In genomic region chr1:180053594-180054567, GRCh38 we compare ENCODE assay signal across 21 cellular contexts.
"Had no signal": no experiment of that assay in that cellular context is flagged by ENCODE, and none has a peak within 500 bp of the region (broad histone marks: within the 10 kb centered on the region; RNA-seq: fewer than 3 reads in every experiment).

No MANE protein-coding gene starts in this region.

- H3K9me3 Mint-ChIP-seq: activated CD4-positive, alpha-beta memory T cell treated with anti-CD3 and anti-CD28 coated beads, Interleukin-2, amount 10 ng/mL, durations not matched to agents 7 days and 5 days; activated naive CD4-positive, alpha-beta T cell treated with anti-CD3 and anti-CD28 coated beads, Interleukin-2, amount 50 U/mL, for 72 hours; activated T-cell treated with anti-CD3 and anti-CD28 coated beads, Interleukin-2, amount 50 U/mL, for 24 hours; brain; natural killer cell treated with Interleukin-12 subunit alpha and Interleukin-12 subunit beta and Interleukin-15 and Interleukin-18, amount 100 ng/mL, for 72 hours; WTC11 had no signal

- H3K4me1 Mint-ChIP-seq: brain, WTC11 had no signal

- H3K4me1 ChIP-seq: esophagus muscularis mucosa, stomach, testis had no signal

- H3K27me3 Mint-ChIP-seq: activated CD4-positive, alpha-beta memory T cell treated with anti-CD3 and anti-CD28 coated beads, Interleukin-2, amount 10 ng/mL, durations not matched to agents 7 days and 5 days; activated T-cell treated with anti-CD3 and anti-CD28 coated beads, Interleukin-2, amount 50 U/mL, for 24 hours; brain; natural killer cell treated with Interleukin-12 subunit alpha and Interleukin-12 subunit beta and Interleukin-15 and Interleukin-18, amount 100 ng/mL, for 72 hours; progenitor cell of endocrine pancreas had no signal

- H3K9me3 ChIP-seq: esophagus muscularis mucosa, stomach, testis, upper lobe of left lung had no signal

- H3K27ac ChIP-seq: coronary artery, esophagus muscularis mucosa, stomach, testis, upper lobe of left lung had no signal

- H3K4me3 Mint-ChIP-seq: activated CD4-positive, alpha-beta memory T cell treated with anti-CD3 and anti-CD28 coated beads, Interleukin-2, amount 10 ng/mL, durations not matched to agents 7 days and 5 days; activated T-cell treated with anti-CD3 and anti-CD28 coated beads, Interleukin-2, amount 50 U/mL, for 24 hours; brain; natural killer cell treated with Interleukin-12 subunit alpha and Interleukin-12 subunit beta and Interleukin-15 and Interleukin-18, amount 100 ng/mL, for 72 hours; WTC11 had no signal

- H3K27ac Mint-ChIP-seq: activated CD4-positive, alpha-beta memory T cell treated with anti-CD3 and anti-CD28 coated beads, Interleukin-2, amount 10 ng/mL, durations not matched to agents 7 days and 5 days; activated naive CD4-positive, alpha-beta T cell treated with anti-CD3 and anti-CD28 coated beads, Interleukin-2, amount 50 U/mL, for 72 hours; activated T-cell treated with anti-CD3 and anti-CD28 coated beads, Interleukin-2, amount 50 U/mL, for 24 hours; brain; natural killer cell treated with Interleukin-12 subunit alpha and Interleukin-12 subunit beta and Interleukin-15 and Interleukin-18, amount 100 ng/mL, for 72 hours; progenitor cell of endocrine pancreas; WTC11 had no signal

- DNase-seq: activated CD4-positive, alpha-beta memory T cell treated with anti-CD3 and anti-CD28 coated beads, Interleukin-2, amount 10 ng/mL, durations not matched to agents 7 days and 5 days; activated CD4-positive, alpha-beta T cell treated with anti-CD3 and anti-CD28 coated beads for 4 hours; activated T-cell treated with anti-CD3 and anti-CD28 coated beads, Interleukin-2, amount 50 U/mL, for 24 hours; central memory CD4-positive, alpha-beta T cell; effector CD4-positive, alpha-beta T cell; foreskin fibroblast; kidney glomerular epithelial cell; left ventricle myocardium superior; occipital lobe; right cardiac atrium; stomach; T-helper 1 cell; testis; upper lobe of left lung had no signal

- H3K4me3 ChIP-seq: coronary artery, esophagus muscularis mucosa, stomach, testis, upper lobe of left lung had no signal

- H3K27me3 ChIP-seq: esophagus muscularis mucosa, stomach, testis, upper lobe of left lung had no signal

- ATAC-seq: activated naive CD4-positive, alpha-beta T cell treated with anti-CD3 and anti-CD28 coated beads, Interleukin-2, amount 50 U/mL, for 72 hours; left ventricle myocardium superior; natural killer cell treated with Interleukin-12 subunit alpha and Interleukin-12 subunit beta and Interleukin-15 and Interleukin-18, amount 100 ng/mL, for 72 hours; right cardiac atrium; WTC11 had no signal
